25 cellular contexts compared by ENCODE assay signal in the genomic region with DNA sequence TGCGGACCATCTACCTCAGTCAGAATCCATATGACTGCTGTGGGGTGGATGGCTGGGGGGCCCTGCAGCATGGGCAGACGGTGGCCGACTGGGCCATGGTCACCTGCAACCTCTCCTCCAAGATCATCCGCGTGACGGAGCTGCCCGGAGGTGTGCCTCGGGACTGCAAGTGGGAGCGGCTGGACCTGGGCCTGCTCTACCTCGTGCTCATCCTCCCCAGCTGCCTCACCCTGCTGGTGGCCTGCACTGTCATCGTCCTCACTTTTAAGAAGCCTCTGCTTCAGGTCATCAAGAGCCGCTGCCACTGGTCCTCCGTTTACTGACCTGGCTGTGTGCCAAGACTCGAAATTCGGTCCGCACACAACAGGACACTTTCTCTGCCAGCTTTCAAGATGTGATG. TPM values are rescaled to one million over a fixed set of nuclear protein-coding genes. Genes with fewer than 3 reads are reported as not detected.
DNase-seq lines count a peak whose midpoint lies in the region; ATAC-seq, FAIRE-seq and TF ChIP-seq lines count a peak whose summit lies in the region.
"Had no signal": no experiment of that assay in that cellular context is flagged by ENCODE, and none has a peak within 500 bp of the region (broad histone marks: within the 10 kb centered on the region; RNA-seq: fewer than 3 reads in every experiment).

No MANE protein-coding gene starts in this region.

- H4K8ac ChIP-seq in H1 (ENCODE audit: extremely low read depth, insufficient read depth, low read length): no peak overlapping the region

- H3K18ac ChIP-seq in H1 (ENCODE audit: extremely low read depth, low read length): no peak overlapping the region

- H3K79me2 ChIP-seq in H1 (ENCODE audit: control insufficient read depth in 1 of 2, insufficient read depth in 2 of 2, low read length in 2 of 2): no peaks in the 10 kb centered on the region

- H2AFZ ChIP-seq in H1 (ENCODE audit: low read length): no peak overlapping the region

- no peak overlapping the region for H3K27ac Mint-ChIP-seq in HFFc6
- no peak overlapping the region for H3K27ac Mint-ChIP-seq in glutamatergic neuron (ENCODE audit: unreplicated experiment)
- H3K27ac Mint-ChIP-seq: activated T-cell treated with anti-CD3 and anti-CD28 coated beads, Interleukin-2, amount 50 U/mL, for 24 hours had no signal

- H2BK12ac ChIP-seq in H1 (ENCODE audit: low read depth, low read length): peak overlapping the region; percentile 60; the same call in 1 of the 2 replicates

- no peak for ATAC-seq in sciatic nerve
- ATAC-seq: stimulated activated naive CD8-positive, alpha-beta T cell treated with anti-CD3 and anti-CD28 coated beads, Interleukin-15, amount 100 ng/mL, for 72 hours had no signal

- no peak for TF ChIP-seq POLR2A in H1 (IDR thresholded peaks at IDR 0.05; ENCODE audit: control extremely low read depth in 1 of 2, low read depth in 2 of 2, low read length in 2 of 2)

- no peak overlapping the region for H4K5ac ChIP-seq in H1 (ENCODE audit: insufficient read length, low read depth, low read length)

- no peaks in the 10 kb centered on the region for H3K9me3 Mint-ChIP-seq in HFFc6
- H3K9me3 Mint-ChIP-seq in glutamatergic neuron (ENCODE audit: unreplicated experiment): peaks cover 9% of the 10 kb centered on the region
- H3K9me3 Mint-ChIP-seq: activated T-cell treated with anti-CD3 and anti-CD28 coated beads, Interleukin-2, amount 50 U/mL, for 24 hours; stimulated activated naive CD8-positive, alpha-beta T cell treated with anti-CD3 and anti-CD28 coated beads, Interleukin-15, amount 100 ng/mL, for 72 hours had no signal

- intact Hi-C loops in sciatic nerve (cut with DNase I): no loop called here

- CTCF ChIA-PET in H1 (lab: Charles Lee; ENCODE audit: partially characterized antibody): interaction anchor here (0.6 to 6.6 kb wide), 5 partner anchors 10 to 124 kb away, joined by 3 to 25 read pairs (median 5); no protein-coding TSS in a partner anchor

- no peak overlapping the region for H3K23ac ChIP-seq in H1 (ENCODE audit: insufficient read length)

- H2BK15ac ChIP-seq in H1 (ENCODE audit: low read length): peak overlapping the region; percentile 29; the same call in 1 of the 2 replicates

- no peaks in the 10 kb centered on the region for H3K23me2 ChIP-seq in H1 (ENCODE audit: low read depth, low read length)

- H4K91ac ChIP-seq in H1 (replicated peaks; ENCODE audit: insufficient read length, low read length): no peak overlapping the region

- no peak overlapping the region for H3K4me3 ChIP-seq in H1 (ENCODE audit: extremely low read depth in 1 of 4, insufficient read depth in 2 of 4, low read depth in 3 of 4, low read length in 4 of 4)
- H3K4me3 ChIP-seq: adrenal gland, colonic mucosa, tibial artery had no signal

- H3K4me2 ChIP-seq in H1 (ENCODE audit: insufficient read depth in 1 of 2, low read depth in 2 of 2, low read length in 2 of 2): no peak overlapping the region

- peaks cover 0 to 8% (median 2%) of the 10 kb centered on the region in 4 experiments; a peak in 5 of 7 replicates for H3K4me1 ChIP-seq in H1 (replicated peaks in 1 of 4; ENCODE audit: control insufficient read depth in 3 of 4, insufficient read depth in 4 of 4, low read length in 3 of 4)
- H3K4me1 ChIP-seq: adrenal gland, Caco-2, colonic mucosa, tibial artery had no signal

- no peaks in the 10 kb centered on the region for H3K36me3 Mint-ChIP-seq in HFFc6 (ENCODE audit: low read depth)
- H3K36me3 Mint-ChIP-seq in glutamatergic neuron (ENCODE audit: unreplicated experiment): no peaks in the 10 kb centered on the region

- no peaks in the 10 kb centered on the region for H3K9me3 ChIP-seq in H1 (ENCODE audit: insufficient read depth in 2 of 2, low read depth in 1 of 2, low read length in 1 of 2)
- H3K9me3 ChIP-seq: adrenal gland, Caco-2, colonic mucosa, tibial artery had no signal

- no peaks in the 10 kb centered on the region for H4K20me1 ChIP-seq in H1 (replicated peaks in 1 of 2; ENCODE audit: control insufficient read depth in 1 of 2, insufficient read depth in 2 of 2, low read length in 2 of 2)

- no peak overlapping the region for H2BK5ac ChIP-seq in H1 (ENCODE audit: low read depth, low read length)

- DNase-seq in NCI-H146 (lab: John Stamatoyannopoulos, UW) (peak; percentile 42), NCI-H146 treated with DMSO at 0.1 percent for 48 hours (lab: John Stamatoyannopoulos, UW; ENCODE audit: unreplicated experiment) (no peak), NCI-H2196 treated with DMSO at 0.1 percent for 48 hours (lab: John Stamatoyannopoulos, UW; ENCODE audit: unreplicated experiment) (peak; percentile 45), H1 (ENCODE audit: low read depth in 1 of 2, low spot score in 2 of 2) (no peak), sciatic nerve (ENCODE audit: low spot score) (peak; percentile 55), HFFc6 (no peak), GM19240 (ENCODE audit: insufficient read length, low spot score) (no peak), glutamatergic neuron (no peak)
- DNase-seq: activated CD4-positive, CD25-positive, alpha-beta regulatory T cell treated with anti-CD3 and anti-CD28 coated beads, Interleukin-2, amount 50 U/mL, for 72 hours; activated naive CD4-positive, alpha-beta T cell; activated T-cell treated with anti-CD3 and anti-CD28 coated beads, Interleukin-2, amount 50 U/mL, for 24 hours; adrenal gland; AML-193; Caco-2; colonic mucosa; KG1; mammary epithelial cell; NCI-H526; Right ventricle myocardium superior; stimulated activated CD4-positive, alpha-beta T cell treated with anti-CD3 and anti-CD28 coated beads, Interleukin-12 subunit alpha, Interleukin-12 subunit beta, amount 100 ng/mL, for 4 hours; stimulated activated CD4-positive, alpha-beta T cell treated with anti-CD3 and anti-CD28 coated beads, Interleukin-4, amount 100 ng/mL, for 4 hours; stimulated activated naive CD8-positive, alpha-beta T cell treated with anti-CD3 and anti-CD28 coated beads, Interleukin-15, amount 100 ng/mL, for 72 hours; tibial artery had no signal

- H2AK5ac ChIP-seq in H1 (ENCODE audit: low read depth, low read length): no peak overlapping the region

- no peak overlapping the region for H2BK120ac ChIP-seq in H1 (replicated peaks; ENCODE audit: low read depth, low read length)

- peaks cover 12% of the 10 kb centered on the region for H3K27me3 Mint-ChIP-seq in HFFc6 (ENCODE audit: insufficient read depth)
- H3K27me3 Mint-ChIP-seq in glutamatergic neuron (ENCODE audit: unreplicated experiment): peaks cover 4% of the 10 kb centered on the region
- H3K27me3 Mint-ChIP-seq: activated T-cell treated with anti-CD3 and anti-CD28 coated beads, Interleukin-2, amount 50 U/mL, for 24 hours; stimulated activated naive CD8-positive, alpha-beta T cell treated with anti-CD3 and anti-CD28 coated beads, Interleukin-15, amount 100 ng/mL, for 72 hours had no signal

- no peak for FAIRE-seq in H1 (lab: Jason Lieb, UNC)
- FAIRE-seq: H54 had no signal

- H3K9ac ChIP-seq in H1 (replicated peaks in 1 of 4; ENCODE audit: extremely low read depth in 1 of 4, low read depth in 3 of 4, low read length in 3 of 4): no peak overlapping the region

- TF ChIP-seq RAD21 in H1 (IDR thresholded peaks at IDR 0.05 in 1 of 2, conservative IDR thresholded peaks at IDR 0.05 in 1 of 2; ENCODE audit: low read depth in 2 of 2, low read length in 2 of 2): no peak; a peak in 1 of 4 replicates

- POLR2A ChIA-PET in H1 (lab: Charles Lee; ENCODE audit: partially characterized antibody): interaction anchor here (1.6 kb wide), 2 partner anchors 12 to 79 kb away, joined by 3 to 7 read pairs; a partner anchor contains a TSS

- H3K4ac ChIP-seq in H1 (replicated peaks; ENCODE audit: insufficient read length, low read depth, low read length): no peak overlapping the region

- H3K4me3 Mint-ChIP-seq in HFFc6 (no peak overlapping the region), glutamatergic neuron (ENCODE audit: unreplicated experiment) (no peak overlapping the region)
- H3K4me3 Mint-ChIP-seq: activated T-cell treated with anti-CD3 and anti-CD28 coated beads, Interleukin-2, amount 50 U/mL, for 24 hours; stimulated activated naive CD8-positive, alpha-beta T cell treated with anti-CD3 and anti-CD28 coated beads, Interleukin-15, amount 100 ng/mL, for 72 hours had no signal

- no peaks in the 10 kb centered on the region for H3K36me3 ChIP-seq in H1 (ENCODE audit: control insufficient read depth in 2 of 4, insufficient read depth in 4 of 4, low read length in 3 of 4)
- H3K36me3 ChIP-seq: adrenal gland, colonic mucosa, tibial artery had no signal

- no peak overlapping the region for H2BK20ac ChIP-seq in H1 (ENCODE audit: low read length)

- no peak overlapping the region for H3K14ac ChIP-seq in H1 (ENCODE audit: insufficient read length)

- H3K27ac ChIP-seq in H1 (ENCODE audit: low read depth, low read length): no peak overlapping the region
- H3K27ac ChIP-seq: adrenal gland, colonic mucosa, tibial artery had no signal

- no peak overlapping the region for H3K56ac ChIP-seq in H1 (replicated peaks; ENCODE audit: insufficient read length, low read depth, low read length)

- peaks cover 18% of the 10 kb centered on the region for H3K4me1 Mint-ChIP-seq in HFFc6 (ENCODE audit: low read depth)
- peaks cover 13% of the 10 kb centered on the region for H3K4me1 Mint-ChIP-seq in glutamatergic neuron (ENCODE audit: low read depth, unreplicated experiment)
- H3K4me1 Mint-ChIP-seq: stimulated activated naive CD8-positive, alpha-beta T cell treated with anti-CD3 and anti-CD28 coated beads, Interleukin-15, amount 100 ng/mL, for 72 hours had no signal

- H3K27me3 ChIP-seq in H1 (replicated peaks in 1 of 4; ENCODE audit: control insufficient read depth in 3 of 4, extremely low read depth in 1 of 4, insufficient read depth in 3 of 4, low read length in 3 of 4): no peaks in the 10 kb centered on the region
- H3K27me3 ChIP-seq: adrenal gland, colonic mucosa had no signal

- H3K79me1 ChIP-seq in H1 (ENCODE audit: low read depth, low read length): no peaks in the 10 kb centered on the region

- TF ChIP-seq CTCF in H1 (IDR thresholded peaks at IDR 0.05; ENCODE audit: control extremely low read depth in 1 of 3, insufficient read depth in 1 of 3, low read depth in 1 of 3, low read length in 3 of 3) (peak in 1 of 3 experiments; percentile 13; a peak in 1 of 4 replicates), HFFc6 (IDR thresholded peaks at IDR 0.05) (no peak), glutamatergic neuron (IDR thresholded peaks at IDR 0.05; ENCODE audit: partially characterized antibody, unreplicated experiment) (no peak)

- TF ChIP-seq EP300 in H1 (IDR thresholded peaks at IDR 0.05; ENCODE audit: borderline replicate concordance in 1 of 2, low read depth in 2 of 2, low read length in 2 of 2): no peak

- 88% methylated on average over 15 of the region's 16 CpGs; no CpG with 5 or more reads in 1 of the 2 experiments for WGBS in H1 (ENCODE audit: extremely low coverage in 1 of 2, insufficient coverage in 1 of 2, insufficient read length in 1 of 2, insufficient replicate concordance in 2 of 2, low coverage in 1 of 2, low lambda C conversion rate in 2 of 2, missing lambda C conversion rate in 1 of 2), 2 experiments

RNA-seq across cellular contexts. Expression of a gene that starts 21.9 kb away (rescaled TPM):
- total RNA-seq in H1 (2021; fragmentation: NEBNext Ultra II Directional; extraction: Animal tissue kit (Norgen Biotek cat#: 25700)): 5.1 and 5.3 TPM in 2 replicates
- polyA plus RNA-seq in H1 (2011; rRNA removed): 6.8 and 7.3 TPM in 2 replicates
- 2.3 TPM for polyA plus RNA-seq in H1 (2011; cell fraction: cytosol; rRNA removed)
- polyA plus RNA-seq in H1 (2011; cell fraction: nucleus; rRNA removed): 5.1 TPM
- 3.4 to 7.6 TPM (median 6.4 TPM) in 4 replicates for polyA plus RNA-seq in H1 (2012, experiment 1 of 2)
- polyA plus RNA-seq in H1 (2012, experiment 2 of 2): 5.6 TPM
- 10.3 TPM for polyA plus RNA-seq in H1 (2013, experiment 1 of 2)
- polyA plus RNA-seq in H1 (2013, experiment 2 of 2): 10.1 TPM
- 2.2 and 2.6 TPM in 2 replicates for polyA minus RNA-seq in H1 (2011; rRNA and poly(A)+ RNA removed)
- 1.2 TPM for polyA minus RNA-seq in H1 (2011; cell fraction: cytosol; rRNA and poly(A)+ RNA removed)
- 2.8 TPM for polyA minus RNA-seq in H1 (2011; cell fraction: nucleus; rRNA and poly(A)+ RNA removed)
- total RNA-seq in sciatic nerve (10.0 TPM), glutamatergic neuron (ENCODE audit: unreplicated experiment) (0.42 TPM)
- total RNA-seq in HFFc6 (2021; fragmentation: NEBNext Ultra II Directional; extraction: Animal tissue kit (Norgen Biotek cat#: 25700)): under 1 TPM in 5 of 6 experiments, not detected in 1; 0.07 to 0.23 (median 0.13) TPM
- total RNA-seq: A172 had no signal

RNA-seq across cellular contexts. Expression of a gene that starts 50.6 kb away (rescaled TPM):
- total RNA-seq in H1 (2021; fragmentation: NEBNext Ultra II Directional; extraction: Animal tissue kit (Norgen Biotek cat#: 25700)): 1.3 and 1.6 TPM in 2 replicates
- 0.52 and 0.95 TPM in 2 replicates for polyA plus RNA-seq in H1 (2011; rRNA removed)
- 1.4 TPM for polyA plus RNA-seq in H1 (2011; cell fraction: cytosol; rRNA removed)
- polyA plus RNA-seq in H1 (2011; cell fraction: nucleus; rRNA removed): 0.83 TPM
- 1.3 to 1.6 TPM (median 1.4 TPM) in 4 replicates for polyA plus RNA-seq in H1 (2012, experiment 1 of 2)
- polyA plus RNA-seq in H1 (2012, experiment 2 of 2): 0.47 TPM
- polyA plus RNA-seq in H1 (2013, experiment 1 of 2): 2.1 TPM
- polyA plus RNA-seq in H1 (2013, experiment 2 of 2): 1.8 TPM
- 0.34 and 0.38 TPM in 2 replicates for polyA minus RNA-seq in H1 (2011; rRNA and poly(A)+ RNA removed)
- polyA minus RNA-seq in H1 (2011; cell fraction: cytosol; rRNA and poly(A)+ RNA removed): 1.3 TPM
- polyA minus RNA-seq in H1 (2011; cell fraction: nucleus; rRNA and poly(A)+ RNA removed): 1.2 TPM
- 1.7 TPM for total RNA-seq in sciatic nerve
- total RNA-seq in HFFc6 (2021; fragmentation: NEBNext Ultra II Directional; extraction: Animal tissue kit (Norgen Biotek cat#: 25700)): 1 to 10 TPM; 1.9 to 2.6 (median 2.1) TPM
- 3.3 TPM for total RNA-seq in glutamatergic neuron (ENCODE audit: unreplicated experiment)

RNA-seq across cellular contexts. Expression of a gene that starts 50.8 kb away (rescaled TPM):
- total RNA-seq in H1 (2021; fragmentation: NEBNext Ultra II Directional; extraction: Animal tissue kit (Norgen Biotek cat#: 25700)): 14.7 and 14.9 TPM in 2 replicates
- 5.0 and 7.0 TPM in 2 replicates for polyA plus RNA-seq in H1 (2011; rRNA removed)
- 9.3 TPM for polyA plus RNA-seq in H1 (2011; cell fraction: cytosol; rRNA removed)
- 4.3 TPM for polyA plus RNA-seq in H1 (2011; cell fraction: nucleus; rRNA removed)
- 8.6 to 10.9 TPM (median 9.9 TPM) in 4 replicates for polyA plus RNA-seq in H1 (2012, experiment 1 of 2)
- 7.3 TPM for polyA plus RNA-seq in H1 (2012, experiment 2 of 2)
- 15.0 TPM for polyA plus RNA-seq in H1 (2013, experiment 1 of 2)
- 14.7 TPM for polyA plus RNA-seq in H1 (2013, experiment 2 of 2)
- polyA minus RNA-seq in H1 (2011; rRNA and poly(A)+ RNA removed): 9.8 and 10.0 TPM in 2 replicates
- polyA minus RNA-seq in H1 (2011; cell fraction: cytosol; rRNA and poly(A)+ RNA removed): 6.2 TPM
- polyA minus RNA-seq in H1 (2011; cell fraction: nucleus; rRNA and poly(A)+ RNA removed): 6.9 TPM
- total RNA-seq in sciatic nerve (18.4 TPM), glutamatergic neuron (ENCODE audit: unreplicated experiment) (20.1 TPM)
- total RNA-seq in HFFc6 (2021; fragmentation: NEBNext Ultra II Directional; extraction: Animal tissue kit (Norgen Biotek cat#: 25700)): 10 to 100 TPM; 19.6 to 25.0 (median 24.2) TPM

Comparison
In these comparisons a context has a peak if more than half of its experiments do, and no peak if none do; other contexts are left out.
1. DNase-seq: peak in NCI-H146 (single experiment), NCI-H2196 treated with DMSO at 0.1 percent for 48 hours (single experiment) and sciatic nerve (single experiment); none in NCI-H146 treated with DMSO at 0.1 percent for 48 hours (single experiment), H1 (0 of 2), HFFc6 (single experiment), GM19240 (single experiment) and glutamatergic neuron (single experiment).